ENCODE assay signal across 8 cellular contexts in genomic region chr13:35475960-35476943, GRCh38. TPM values are rescaled to one million over a fixed set of nuclear protein-coding genes. Genes with fewer than 3 reads are reported as not detected.
DNase-seq lines count a peak whose midpoint lies in the region; ATAC-seq and TF ChIP-seq lines count a peak whose summit lies in the region.

TSS of gene MAB21L1 (minus strand) at chr13:35476689. CDS start at chr13:35476138, 551 bp downstream.

- CTCF ChIA-PET in AG04450 (lab: Charles Lee) = no interaction called here

- TF ChIP-seq CTCF in AG04450 (IDR thresholded peaks at IDR 0.05; ENCODE audit: low read depth, low read length) (no peak), esophagus muscularis mucosa (IDR thresholded peaks at IDR 0.05) (no peak), GM10266 (IDR thresholded peaks at IDR 0.05; ENCODE audit: control insufficient read depth, insufficient read depth, low read depth, missing control alignments) (no peak)

- in situ Hi-C loops in HAP-1 (cut with MboI; ENCODE audit: low sequenced_read_pairs) = no loop called here

- no peaks in the 10 kb centered on the region for H3K36me3 ChIP-seq in HAP-1 (replicated peaks)
- H3K36me3 ChIP-seq in esophagus muscularis mucosa = no peaks in the 10 kb centered on the region
- peaks cover 0 to 6% of the 10 kb centered on the region in 2 donors for H3K36me3 ChIP-seq in muscle layer of duodenum (ENCODE audit: control insufficient read depth in 1 of 2, insufficient read depth in 2 of 2, low read length in 2 of 2)

- intact Hi-C loops in esophagus muscularis mucosa (cut with DNase I) = no loop called here

- H3K4me1 ChIP-seq in HAP-1 (peaks cover 32% of the 10 kb centered on the region), esophagus muscularis mucosa (peaks cover 0 to 5% (median 2%) of the 10 kb centered on the region in 4 donors), muscle layer of duodenum (ENCODE audit: control insufficient read depth in 1 of 2, insufficient read depth in 2 of 2, low read length in 2 of 2) (no peaks in the 10 kb centered on the region)

- DNase-seq in AG04450 (ENCODE audit: low read depth, low spot score) (no peak), HAP-1 (ENCODE audit: low spot score in 2 of 2) (peak; percentile 50 to 75), SKM-1 treated with dmso at 0.1 percent for 144 hours (lab: John Stamatoyannopoulos, UW; ENCODE audit: unreplicated experiment) (peak; percentile 84), esophagus muscularis mucosa (ENCODE audit: extremely low spot score) (no peak), GM10266 (ENCODE audit: extremely low spot score) (no peak), kidney glomerular epithelial cell (lab: John Stamatoyannopoulos, UW) (no peak)

- WGBS in esophagus muscularis mucosa = 60% methylated on average over 28 of the region's 35 CpGs

- H3K27me3 ChIP-seq in AG04450 (ENCODE audit: control insufficient read depth, insufficient read depth, low read length) (peaks cover 74% of the 10 kb centered on the region), HAP-1 (ENCODE audit: low read depth) (no peaks in the 10 kb centered on the region), esophagus muscularis mucosa (peaks cover 0 to 9% (median 0%) of the 10 kb centered on the region in 4 donors), muscle layer of duodenum (ENCODE audit: low read depth, low read length) (peaks cover 29% of the 10 kb centered on the region)

- no peak for ATAC-seq in HG02970 (IDR thresholded peaks at IDR 0.05; ENCODE audit: low FRiP score, unreplicated experiment)

- POLR2A ChIA-PET in AG04450 (lab: Yijun Ruan, JAX) = no interaction called here

- TF ChIP-seq EP300 in esophagus muscularis mucosa (IDR thresholded peaks at IDR 0.05) = no peak

- peaks cover 7% of the 10 kb centered on the region; the same call in 1 of the 2 replicates for H3K9me3 ChIP-seq in AG04450 (ENCODE audit: control insufficient read depth, insufficient read depth, low read length)
- H3K9me3 ChIP-seq in HAP-1 = 0 out of 2 replicates have a peak, but pooled peaks cover 2% of the 10 kb centered on the region
- H3K9me3 ChIP-seq in esophagus muscularis mucosa = no peaks in the 10 kb centered on the region
- H3K9me3 ChIP-seq in muscle layer of duodenum (ENCODE audit: control insufficient read depth in 1 of 2, low read length in 2 of 2) = no peaks in the 10 kb centered on the region

- H3K27ac ChIP-seq in AG04450 (ENCODE audit: low read depth, low read length) (no peak within 1 kb of the TSS), esophagus muscularis mucosa (replicated peaks in 1 of 4) (peak within 1 kb of the TSS; percentile 25 to 67 (median 60)), muscle layer of duodenum (ENCODE audit: low read length) (no peak within 1 kb of the TSS)

- H3K4me3 ChIP-seq in AG04450 (ENCODE audit: low read depth, low read length) (peak within 1 kb of the TSS; percentile 56), HAP-1 (peak within 1 kb of the TSS; percentile 45), esophagus muscularis mucosa (peak within 1 kb of the TSS; percentile 48 to 57 (median 54)), muscle layer of duodenum (ENCODE audit: low read depth in 1 of 2, low read length in 2 of 2) (peak within 1 kb of the TSS; percentile 62 to 65)

- TF ChIP-seq POLR2A in esophagus muscularis mucosa (IDR thresholded peaks at IDR 0.05; ENCODE audit: low read depth) = no peak

RNA-seq across cellular contexts. Expression of gene MAB21L1, which starts in this region (rescaled TPM):
- polyA plus RNA-seq in AG04450 (2011; rRNA removed) = 0.02 and 0.07 TPM in 2 replicates
- polyA minus RNA-seq in AG04450 (2011; rRNA and poly(A)+ RNA removed) = 0.09 TPM in 1 of 2 replicates, not detected in the other
- total RNA-seq in esophagus muscularis mucosa = 1 to 10 TPM in 2 of 4 donors, under 1 TPM in 2; 0.83 to 2.9 (median 1.5) TPM

Comparison
In these comparisons a context has a peak if more than half of its experiments do, and no peak if none do; other contexts are left out.
1. DNase-seq: peak in HAP-1 (2 of 2) and SKM-1 treated with dmso at 0.1 percent for 144 hours (single experiment); none in AG04450 (single experiment), esophagus muscularis mucosa (single experiment), GM10266 (single experiment) and kidney glomerular epithelial cell (single experiment).
2. H3K27ac ChIP-seq: peak in esophagus muscularis mucosa (4 of 4); none in AG04450 (single experiment) and muscle layer of duodenum (single experiment).
3. Peak in every context shown above with its lines, with median percentiles within 50 percentile points of each other: H3K4me3 ChIP-seq.